In genomic region chr17:31903401-31903800, GRCh38 we compare ENCODE assay signal across 19 cellular contexts. TPM values are rescaled to one million over a fixed set of nuclear protein-coding genes. Genes with fewer than 3 reads are reported as not detected.
DNase-seq lines count a peak whose midpoint lies in the region; ATAC-seq and TF ChIP-seq lines count a peak whose summit lies in the region.
"Had no signal": no experiment of that assay in that cellular context is flagged by ENCODE, and none has a peak within 500 bp of the region (broad histone marks: within the 10 kb centered on the region; RNA-seq: fewer than 3 reads in every experiment).

No MANE protein-coding gene starts in this region.

- no peak for TF ChIP-seq CTCF in GM23338 (conservative IDR thresholded peaks at IDR 0.05; ENCODE audit: low read depth in 2 of 2)
- no peak for TF ChIP-seq CTCF in OCI-LY3 (IDR thresholded peaks at IDR 0.05; ENCODE audit: low read depth, low read length)
- TF ChIP-seq CTCF in progenitor cell of endocrine pancreas (IDR thresholded peaks at IDR 0.05; ENCODE audit: unreplicated experiment), result no peak

- H4K20me1 ChIP-seq in GM23338 (replicated peaks; ENCODE audit: insufficient read depth) (no peaks in the 10 kb centered on the region), OCI-LY3 (ENCODE audit: insufficient read depth, low read length) (no peaks in the 10 kb centered on the region)

- H3K4me3 ChIP-seq in GM23338 (no peak overlapping the region), OCI-LY3 (ENCODE audit: low read length) (no peak overlapping the region)
- H3K4me3 ChIP-seq: BLaER1 had no signal

- H3K36me3 Mint-ChIP-seq in GM23338 (ENCODE audit: low read depth) (peaks cover 4% of the 10 kb centered on the region; the same call in 2 of the 3 replicates), progenitor cell of endocrine pancreas (ENCODE audit: insufficient read depth) (no peaks in the 10 kb centered on the region)
- H3K36me3 Mint-ChIP-seq: IgD-negative memory B cell had no signal

- no peak overlapping the region for H3K27ac Mint-ChIP-seq in GM23338
- peak overlapping the region; percentile 69 for H3K27ac Mint-ChIP-seq in progenitor cell of endocrine pancreas
- H3K27ac Mint-ChIP-seq: CD14-positive monocyte; CD8-positive, alpha-beta T cell; IgD-negative memory B cell had no signal

- H3K27me3 Mint-ChIP-seq in GM23338 (ENCODE audit: insufficient read depth, low read depth, poor library complexity) (peaks cover 3% of the 10 kb centered on the region), progenitor cell of endocrine pancreas (no peaks in the 10 kb centered on the region)

- H3K27ac ChIP-seq in GM23338 (ENCODE audit: low read depth) (no peak overlapping the region), OCI-LY3 (ENCODE audit: low read length) (peak overlapping the region; percentile 79; the same call in 1 of the 2 replicates)
- H3K27ac ChIP-seq: BLaER1 had no signal

- no peaks in the 10 kb centered on the region for H3K27me3 ChIP-seq in GM23338 (ENCODE audit: insufficient read depth)
- H3K27me3 ChIP-seq in OCI-LY3 (ENCODE audit: low read depth, low read length), result peaks cover 22% of the 10 kb centered on the region
- H3K27me3 ChIP-seq: BLaER1 had no signal

- H3K4me1 Mint-ChIP-seq in GM23338 (no peaks in the 10 kb centered on the region; the same call in 2 of the 3 replicates), progenitor cell of endocrine pancreas (ENCODE audit: low read depth) (peaks cover 6% of the 10 kb centered on the region)

- H3K4me3 Mint-ChIP-seq in GM23338 (no peak overlapping the region), progenitor cell of endocrine pancreas (ENCODE audit: low read depth) (no peak overlapping the region)
- H3K4me3 Mint-ChIP-seq: CD14-positive monocyte had no signal

- H3K9me3 Mint-ChIP-seq in GM23338, result no peaks in the 10 kb centered on the region
- no peaks in the 10 kb centered on the region for H3K9me3 Mint-ChIP-seq in progenitor cell of endocrine pancreas (ENCODE audit: low read depth)
- H3K9me3 Mint-ChIP-seq: CD14-positive monocyte; CD8-positive, alpha-beta T cell; IgD-negative memory B cell had no signal

- H3K9me2 ChIP-seq in GM23338 (ENCODE audit: insufficient read depth), result no peaks in the 10 kb centered on the region

- peaks cover 30% of the 10 kb centered on the region for H3K79me2 ChIP-seq in GM23338 (replicated peaks; ENCODE audit: insufficient read depth)
- H3K79me2 ChIP-seq in OCI-LY3 (ENCODE audit: low read length), result peaks cover 30% of the 10 kb centered on the region

- DNase-seq in activated effector memory CD4-positive, alpha-beta T cell treated with anti-CD3 and anti-CD28 coated beads, Interleukin-2, amount 50 U/mL, for 16 hours, result peak; percentile 51
- DNase-seq in activated effector memory CD4-positive, alpha-beta T cell treated with Interleukin-2 at 50 U/mL for 16 hours, result no peak
- DNase-seq in GM23338 (ENCODE audit: low spot score) (no peak), progenitor cell of endocrine pancreas (ENCODE audit: low spot score, unreplicated experiment) (no peak), cortex of kidney (lab: John Stamatoyannopoulos, UW) (no peak), occipital lobe (lab: John Stamatoyannopoulos, UW) (no peak), NCI-H128 (lab: John Stamatoyannopoulos, UW; ENCODE audit: unreplicated experiment) (no peak)
- DNase-seq: ACHN; Calu3; CD8-positive, alpha-beta T cell; DMS79 treated with DMSO at 0.1 percent for 48 hours; GF-D8; GOT3; H7 had no signal

- H3K4me1 ChIP-seq in GM23338 (ENCODE audit: insufficient read depth), result peaks cover 8% of the 10 kb centered on the region; the same call in 1 of the 2 replicates
- peaks cover 44% of the 10 kb centered on the region for H3K4me1 ChIP-seq in OCI-LY3 (ENCODE audit: low read length)

- no peak overlapping the region for H3K9ac ChIP-seq in OCI-LY3 (ENCODE audit: low read length)
- H3K9ac ChIP-seq: BLaER1 had no signal

- H2AFZ ChIP-seq in GM23338 (peak overlapping the region; percentile 90; the same call in 1 of the 2 replicates), OCI-LY3 (ENCODE audit: low read depth, low read length) (no peak overlapping the region)

- H3K36me3 ChIP-seq in GM23338 (ENCODE audit: insufficient read depth) (peaks cover 7% of the 10 kb centered on the region; the same call in 1 of the 2 replicates), OCI-LY3 (replicated peaks; ENCODE audit: low read depth, low read length) (peaks cover 3% of the 10 kb centered on the region)

- no peaks in the 10 kb centered on the region for H3F3A ChIP-seq in GM23338 (replicated peaks; ENCODE audit: low read depth)

- no peak for ATAC-seq in GM23338
- ATAC-seq: CD8-positive, alpha-beta T cell; HepG2 had no signal

- H3K4me2 ChIP-seq in GM23338 (no peak overlapping the region), OCI-LY3 (ENCODE audit: low read length) (no peak overlapping the region)
- H3K4me2 ChIP-seq: BLaER1 had no signal

- H3K9me3 ChIP-seq in OCI-LY3 (ENCODE audit: insufficient read depth, low read length), result no peaks in the 10 kb centered on the region
- H3K9me3 ChIP-seq: BLaER1 had no signal

TF ChIP-seq in GM23338, 12 proteins besides CTCF, POLR2A, EP300 and RAD21 (continues in another document):
- TF ChIP-seq ETS1 (IDR thresholded peaks at IDR 0.05) (no peak), JUNB (IDR thresholded peaks at IDR 0.05; ENCODE audit: unreplicated experiment) (no peak), EZH2 (IDR thresholded peaks at IDR 0.05; ENCODE audit: low read depth, unreplicated experiment) (no peak), NANOG (IDR thresholded peaks at IDR 0.05; ENCODE audit: borderline replicate concordance) (no peak), ZNF114 (CRISPR knock-in tag; IDR thresholded peaks at IDR 0.05) (no peak), CREB1 (CRISPR knock-in tag; IDR thresholded peaks at IDR 0.05; ENCODE audit: low read depth) (no peak), POLR2AphosphoS5 (IDR thresholded peaks at IDR 0.05; ENCODE audit: low read depth) (no peak), ZNF331 (CRISPR knock-in tag; IDR thresholded peaks at IDR 0.05; ENCODE audit: low read depth) (no peak), EZH2phosphoT487 (IDR thresholded peaks at IDR 0.05; ENCODE audit: unreplicated experiment) (no peak)
- TF ChIP-seq, protein P1, sequence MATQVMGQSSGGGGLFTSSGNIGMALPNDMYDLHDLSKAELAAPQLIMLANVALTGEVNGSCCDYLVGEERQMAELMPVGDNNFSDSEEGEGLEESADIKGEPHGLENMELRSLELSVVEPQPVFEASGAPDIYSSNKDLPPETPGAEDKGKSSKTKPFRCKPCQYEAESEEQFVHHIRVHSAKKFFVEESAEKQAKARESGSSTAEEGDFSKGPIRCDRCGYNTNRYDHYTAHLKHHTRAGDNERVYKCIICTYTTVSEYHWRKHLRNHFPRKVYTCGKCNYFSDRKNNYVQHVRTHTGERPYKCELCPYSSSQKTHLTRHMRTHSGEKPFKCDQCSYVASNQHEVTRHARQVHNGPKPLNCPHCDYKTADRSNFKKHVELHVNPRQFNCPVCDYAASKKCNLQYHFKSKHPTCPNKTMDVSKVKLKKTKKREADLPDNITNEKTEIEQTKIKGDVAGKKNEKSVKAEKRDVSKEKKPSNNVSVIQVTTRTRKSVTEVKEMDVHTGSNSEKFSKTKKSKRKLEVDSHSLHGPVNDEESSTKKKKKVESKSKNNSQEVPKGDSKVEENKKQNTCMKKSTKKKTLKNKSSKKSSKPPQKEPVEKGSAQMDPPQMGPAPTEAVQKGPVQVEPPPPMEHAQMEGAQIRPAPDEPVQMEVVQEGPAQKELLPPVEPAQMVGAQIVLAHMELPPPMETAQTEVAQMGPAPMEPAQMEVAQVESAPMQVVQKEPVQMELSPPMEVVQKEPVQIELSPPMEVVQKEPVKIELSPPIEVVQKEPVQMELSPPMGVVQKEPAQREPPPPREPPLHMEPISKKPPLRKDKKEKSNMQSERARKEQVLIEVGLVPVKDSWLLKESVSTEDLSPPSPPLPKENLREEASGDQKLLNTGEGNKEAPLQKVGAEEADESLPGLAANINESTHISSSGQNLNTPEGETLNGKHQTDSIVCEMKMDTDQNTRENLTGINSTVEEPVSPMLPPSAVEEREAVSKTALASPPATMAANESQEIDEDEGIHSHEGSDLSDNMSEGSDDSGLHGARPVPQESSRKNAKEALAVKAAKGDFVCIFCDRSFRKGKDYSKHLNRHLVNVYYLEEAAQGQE (IDR thresholded peaks at IDR 0.05; ENCODE audit: unreplicated experiment), result no peak

RNA-seq across cellular contexts. Expression of gene UTP6, which starts 1.9 kb away (rescaled TPM):
- 50.8 and 72.7 TPM in 2 replicates for total RNA-seq in GM23338 (2014; rRNA removed; shearing (Covaris generic))
- polyA plus RNA-seq in GM23338 (2016; fragmentation: Nextera tagmentation; extraction: Ambion mirVana), result 88.6 and 111 TPM in 2 replicates
- total RNA-seq in progenitor cell of endocrine pancreas, result 83.6 and 87.5 TPM in 2 replicates
- 47.1 TPM for total RNA-seq in occipital lobe

RNA-seq across cellular contexts. Expression of gene SUZ12, which starts 33.4 kb away (rescaled TPM):
- 39.8 and 44.4 TPM in 2 replicates for total RNA-seq in GM23338 (2014; rRNA removed; shearing (Covaris generic))
- polyA plus RNA-seq in GM23338 (2016; fragmentation: Nextera tagmentation; extraction: Ambion mirVana), result 20.2 and 22.3 TPM in 2 replicates
- total RNA-seq in progenitor cell of endocrine pancreas (37.5 and 38.3 TPM in 2 replicates), occipital lobe (38.2 TPM)

RNA-seq across cellular contexts. Expression of gene COPRS, which starts 44.4 kb away (rescaled TPM):
- total RNA-seq in GM23338 (2014; rRNA removed; shearing (Covaris generic)), result 50.9 and 51.5 TPM in 2 replicates
- polyA plus RNA-seq in GM23338 (2016; fragmentation: Nextera tagmentation; extraction: Ambion mirVana), result 62.6 and 63.9 TPM in 2 replicates
- total RNA-seq in progenitor cell of endocrine pancreas (33.6 and 37.8 TPM in 2 replicates), occipital lobe (26.2 TPM)
